ENCODE assay signal across 17 cellular contexts in genomic region chr4:101160792-101161592, GRCh38.
DNase-seq lines count a peak whose midpoint lies in the region; ATAC-seq and TF ChIP-seq lines count a peak whose summit lies in the region.
"Had no signal": no experiment of that assay in that cellular context is flagged by ENCODE, and none has a peak within 500 bp of the region (broad histone marks: within the 10 kb centered on the region; RNA-seq: fewer than 3 reads in every experiment).

No MANE protein-coding gene starts in this region.

- H3K4me3 Mint-ChIP-seq in stimulated activated memory B cell treated with anti-CD40 and anti-IgM and Interleukin-4, amounts not matched to agents 10 μg/mL and 1 μg/mL and 100 μg/mL, for 72 hours: no peak overlapping the region
- H3K4me3 Mint-ChIP-seq: B cell; T-helper 1 cell treated with Interleukin-12 subunit alpha and Interleukin-12 subunit beta and Interleukin-4 antibody, amounts not matched to agents 30 μg/mL and 1 μg/mL, for 36 hours had no signal

- intact Hi-C loops in left colon (cut with DNase I, micrococcal nuclease): no loop called here

- H3K27ac ChIP-seq in VCaP: peak overlapping the region; percentile 56

- H3K27me3 Mint-ChIP-seq in stimulated activated memory B cell treated with anti-CD40 and anti-IgM and Interleukin-4, amounts not matched to agents 10 μg/mL and 1 μg/mL and 100 μg/mL, for 72 hours: no peaks in the 10 kb centered on the region
- H3K27me3 Mint-ChIP-seq: B cell had no signal

- H3K9me3 Mint-ChIP-seq in stimulated activated memory B cell treated with anti-CD40 and anti-IgM and Interleukin-4, amounts not matched to agents 10 μg/mL and 1 μg/mL and 100 μg/mL, for 72 hours: no peaks in the 10 kb centered on the region
- H3K9me3 Mint-ChIP-seq: T-helper 1 cell treated with Interleukin-12 subunit alpha and Interleukin-12 subunit beta and Interleukin-4 antibody, amounts not matched to agents 30 μg/mL and 1 μg/mL, for 36 hours had no signal

- H3K36me3 Mint-ChIP-seq in stimulated activated memory B cell treated with anti-CD40 and anti-IgM and Interleukin-4, amounts not matched to agents 10 μg/mL and 1 μg/mL and 100 μg/mL, for 72 hours: no peaks in the 10 kb centered on the region

- peaks cover 42% of the 10 kb centered on the region for H3K4me1 Mint-ChIP-seq in stimulated activated memory B cell treated with anti-CD40 and anti-IgM and Interleukin-4, amounts not matched to agents 10 μg/mL and 1 μg/mL and 100 μg/mL, for 72 hours

- no peak overlapping the region for H3K27ac Mint-ChIP-seq in stimulated activated memory B cell treated with anti-CD40 and anti-IgM and Interleukin-4, amounts not matched to agents 10 μg/mL and 1 μg/mL and 100 μg/mL, for 72 hours
- H3K27ac Mint-ChIP-seq: B cell; T-helper 1 cell treated with Interleukin-12 subunit alpha and Interleukin-12 subunit beta and Interleukin-4 antibody, amounts not matched to agents 30 μg/mL and 1 μg/mL, for 36 hours had no signal

- DNase-seq in Ammon's horn (ENCODE audit: low spot score): peak; percentile 64
- peak; percentile 100 for DNase-seq in LNCaP clone FGC (ENCODE audit: low read depth)
- DNase-seq in left colon: no peak
- DNase-seq in inferior parietal cortex (ENCODE audit: extremely low spot score): no peak
- no peak for DNase-seq in activated naive CD4-positive, alpha-beta T cell (lab: John Stamatoyannopoulos, UW)
- DNase-seq: DMS 273 treated with DMSO at 0.1 percent for 48 hours, DND-41, KG1, NCI-H1436, NCI-H1930, NCI-H345, SHP77 had no signal

- peak; percentile 93 for ATAC-seq in left colon
- no peak for ATAC-seq in stimulated activated memory B cell treated with anti-CD40 and anti-IgM and Interleukin-4, amounts not matched to agents 10 μg/mL and 1 μg/mL and 100 μg/mL, for 72 hours

- no peak overlapping the region; the same call in 1 of the 2 replicates for H3K4me3 ChIP-seq in LNCaP clone FGC (ENCODE audit: low read depth, low read length)
- H3K4me3 ChIP-seq: HAP-1 had no signal

- no peak for TF ChIP-seq CTCF in LNCaP clone FGC (IDR thresholded peaks at IDR 0.05; ENCODE audit: control insufficient read depth, extremely low read depth, insufficient read depth)
- no peak for TF ChIP-seq CTCF in VCaP (conservative IDR thresholded peaks at IDR 0.05)

Comparison
In these comparisons a context has a peak if more than half of its experiments do, and no peak if none do; other contexts are left out.
1. DNase-seq: peak in Ammon's horn (single experiment) and LNCaP clone FGC (single experiment); none in left colon (0 of 2), inferior parietal cortex (single experiment) and activated naive CD4-positive, alpha-beta T cell (0 of 4).